17 cellular contexts compared by ENCODE assay signal in the genomic region with DNA sequence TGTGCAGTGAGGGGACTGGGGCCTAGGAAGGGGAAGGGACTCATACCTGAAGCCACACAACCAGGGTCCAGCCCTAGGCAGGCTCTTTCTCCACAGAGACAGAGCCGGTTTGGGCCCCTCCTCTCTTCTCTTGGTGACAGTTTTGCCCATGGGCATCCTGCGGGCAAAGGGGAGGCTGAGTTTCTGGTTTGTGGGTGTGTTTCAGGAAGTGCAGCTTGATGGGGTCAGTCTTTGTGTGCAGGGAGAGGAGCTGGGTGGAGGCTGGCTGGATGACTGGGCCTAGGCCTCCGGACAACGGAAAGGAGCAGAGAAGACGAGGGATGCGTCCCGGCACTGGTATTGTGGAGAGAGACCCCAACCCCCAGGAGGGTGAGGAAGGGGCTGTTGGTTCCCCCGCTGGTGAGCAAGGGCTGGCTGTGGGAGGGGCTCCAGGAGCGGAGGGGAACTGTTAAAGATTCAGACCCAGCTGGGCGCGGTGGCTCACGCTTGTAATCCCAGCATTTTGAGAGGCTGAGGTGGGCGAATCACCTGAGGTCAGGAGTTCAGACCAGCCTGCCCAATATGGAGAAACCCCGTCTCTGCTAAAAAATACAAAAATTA. TPM values are rescaled to one million over a fixed set of nuclear protein-coding genes. Genes with fewer than 3 reads are reported as not detected.
A peak's percentile ranks its signal among the peaks of the same experiment; 100 is the strongest.
DNase-seq lines count a peak whose midpoint lies in the region; ATAC-seq and TF ChIP-seq lines count a peak whose summit lies in the region.
"Had no signal": no experiment of that assay in that cellular context is flagged by ENCODE, and none has a peak within 500 bp of the region (broad histone marks: within the 10 kb centered on the region; RNA-seq: fewer than 3 reads in every experiment).

No MANE protein-coding gene starts in this region.

- H3K9me3 Mint-ChIP-seq in dendritic cell treated with granulocyte-macrophage colony-stimulating factor and Interleukin-4, amounts not matched to agents 40 ng/mL and 50 ng/mL, for 4 days = peaks cover 9% of the 10 kb centered on the region
- H3K9me3 Mint-ChIP-seq in stimulated activated effector memory CD8-positive, alpha-beta T cell treated with anti-CD3 and anti-CD28 coated beads, Interleukin-12 subunit alpha, Interleukin-12 subunit beta, amount 100 ng/mL, for 72 hours = peaks cover 3% of the 10 kb centered on the region

- DNase-seq in left ventricle myocardium inferior (peak; percentile 11), left cardiac atrium (no peak), NB4 (ENCODE audit: low read depth) (peak; percentile 82), transverse colon (no peak), AG08395 (ENCODE audit: low spot score) (no peak)
- DNase-seq in stimulated activated effector memory CD8-positive, alpha-beta T cell treated with anti-CD3 and anti-CD28 coated beads, Interleukin-12 subunit alpha, Interleukin-12 subunit beta, amount 100 ng/mL, for 72 hours (ENCODE audit: low spot score in 2 of 2) = no peak
- no peak for DNase-seq in activated effector memory CD4-positive, alpha-beta T cell treated with anti-CD3 and anti-CD28 coated beads, Interleukin-2, amount 50 U/mL, for 16 hours
- DNase-seq: activated gamma-delta T cell treated with Interleukin-2 at 50 U/mL for 16 hours, DMS 273 treated with DMSO at 0.1 percent for 48 hours, esophagus squamous epithelium, islet precursor cell had no signal

- H3K27ac ChIP-seq in left ventricle myocardium inferior (replicated peaks) (no peak overlapping the region), transverse colon (no peak overlapping the region)
- H3K27ac ChIP-seq: dorsolateral prefrontal cortex, neutrophil had no signal

- TF ChIP-seq POLR2A in NB4 (IDR thresholded peaks at IDR 0.05; ENCODE audit: extremely low read depth, insufficient read length) (no peak), transverse colon (IDR thresholded peaks at IDR 0.05) (no peak)

- WGBS in transverse colon (ENCODE audit: low coverage in 1 of 2), 2 donors = 85 to 95% methylated on average over 4 to 14 of the region's 14 CpGs

- no peak for TF ChIP-seq EP300 in transverse colon (IDR thresholded peaks at IDR 0.05; ENCODE audit: low read depth)

- ATAC-seq in left cardiac atrium = no peak
- no peak for ATAC-seq in stimulated activated effector memory CD8-positive, alpha-beta T cell treated with anti-CD3 and anti-CD28 coated beads, Interleukin-12 subunit alpha, Interleukin-12 subunit beta, amount 100 ng/mL, for 72 hours

- intact Hi-C loops in left ventricle myocardium inferior (cut with micrococcal nuclease) = loop anchor here (10.0 kb wide), 1 partner anchor 114 kb away; no protein-coding TSS in a partner anchor
- intact Hi-C loops in left cardiac atrium (cut with DNase I) = no loop called here
- intact Hi-C loops in dendritic cell treated with granulocyte-macrophage colony-stimulating factor and Interleukin-4, amounts not matched to agents 40 ng/mL and 50 ng/mL, for 4 days (cut with micrococcal nuclease) = loop anchor here (5.0 kb wide), 1 partner anchor 122 kb away; no protein-coding TSS in a partner anchor
- intact Hi-C loops in transverse colon (cut with DNase I; ENCODE audit: low total_unique reads) = no loop called here

- H3K36me3 Mint-ChIP-seq in dendritic cell treated with granulocyte-macrophage colony-stimulating factor and Interleukin-4, amounts not matched to agents 40 ng/mL and 50 ng/mL, for 4 days (ENCODE audit: low read depth) = no peaks in the 10 kb centered on the region
- H3K36me3 Mint-ChIP-seq in stimulated activated effector memory CD8-positive, alpha-beta T cell treated with anti-CD3 and anti-CD28 coated beads, Interleukin-12 subunit alpha, Interleukin-12 subunit beta, amount 100 ng/mL, for 72 hours = no peaks in the 10 kb centered on the region
- H3K36me3 Mint-ChIP-seq: activated CD8-positive, alpha-beta memory T cell treated with anti-CD3 and anti-CD28 coated beads, Interleukin-2, amount 10 ng/mL, durations not matched to agents 7 days and 5 days; brain had no signal

- peak overlapping the region; percentile 58 for H3K27ac Mint-ChIP-seq in dendritic cell treated with granulocyte-macrophage colony-stimulating factor and Interleukin-4, amounts not matched to agents 40 ng/mL and 50 ng/mL, for 4 days
- peak overlapping the region; percentile 65 for H3K27ac Mint-ChIP-seq in stimulated activated effector memory CD8-positive, alpha-beta T cell treated with anti-CD3 and anti-CD28 coated beads, Interleukin-12 subunit alpha, Interleukin-12 subunit beta, amount 100 ng/mL, for 72 hours
- H3K27ac Mint-ChIP-seq: activated CD8-positive, alpha-beta memory T cell treated with anti-CD3 and anti-CD28 coated beads, Interleukin-2, amount 10 ng/mL, durations not matched to agents 7 days and 5 days had no signal

- H3K4me3 Mint-ChIP-seq in dendritic cell treated with granulocyte-macrophage colony-stimulating factor and Interleukin-4, amounts not matched to agents 40 ng/mL and 50 ng/mL, for 4 days = peak overlapping the region; percentile 53
- H3K4me3 Mint-ChIP-seq in stimulated activated effector memory CD8-positive, alpha-beta T cell treated with anti-CD3 and anti-CD28 coated beads, Interleukin-12 subunit alpha, Interleukin-12 subunit beta, amount 100 ng/mL, for 72 hours = no peak overlapping the region
- H3K4me3 Mint-ChIP-seq: activated CD8-positive, alpha-beta memory T cell treated with anti-CD3 and anti-CD28 coated beads, Interleukin-2, amount 10 ng/mL, durations not matched to agents 7 days and 5 days had no signal

- H3K9me3 ChIP-seq in left ventricle myocardium inferior (replicated peaks) = no peaks in the 10 kb centered on the region
- H3K9me3 ChIP-seq in transverse colon = no peaks in the 10 kb centered on the region
- H3K9me3 ChIP-seq: esophagus squamous epithelium, neutrophil had no signal

- no peak overlapping the region for H3K4me3 ChIP-seq in left ventricle myocardium inferior
- peak overlapping the region; percentile 57 for H3K4me3 ChIP-seq in NB4 (ENCODE audit: low read depth, low read length)
- H3K4me3 ChIP-seq in transverse colon = no peak overlapping the region
- H3K4me3 ChIP-seq: esophagus squamous epithelium, MG63 had no signal

- peaks cover 38% of the 10 kb centered on the region for H3K4me1 Mint-ChIP-seq in dendritic cell treated with granulocyte-macrophage colony-stimulating factor and Interleukin-4, amounts not matched to agents 40 ng/mL and 50 ng/mL, for 4 days (ENCODE audit: low read depth)
- H3K4me1 Mint-ChIP-seq in stimulated activated effector memory CD8-positive, alpha-beta T cell treated with anti-CD3 and anti-CD28 coated beads, Interleukin-12 subunit alpha, Interleukin-12 subunit beta, amount 100 ng/mL, for 72 hours = peaks cover 20% of the 10 kb centered on the region

- H3K36me3 ChIP-seq in left ventricle myocardium inferior (no peaks in the 10 kb centered on the region), transverse colon (no peaks in the 10 kb centered on the region)
- H3K36me3 ChIP-seq: esophagus squamous epithelium, MG63, neutrophil had no signal

- peaks cover 35% of the 10 kb centered on the region for H3K4me1 ChIP-seq in left ventricle myocardium inferior
- H3K4me1 ChIP-seq in transverse colon = peaks cover 11 to 13% (median 12%) of the 10 kb centered on the region in 4 donors

- TF ChIP-seq CTCF in left ventricle myocardium inferior (IDR thresholded peaks at IDR 0.05; ENCODE audit: borderline replicate concordance) (no peak), NB4 (IDR thresholded peaks at IDR 0.05; ENCODE audit: low read depth, low read length) (no peak), transverse colon (IDR thresholded peaks at IDR 0.05) (no peak)

- H3K27me3 ChIP-seq in left ventricle myocardium inferior (ENCODE audit: low read depth) (no peaks in the 10 kb centered on the region), transverse colon (no peaks in the 10 kb centered on the region)
- H3K27me3 ChIP-seq: dorsolateral prefrontal cortex, esophagus squamous epithelium, MG63, neutrophil had no signal

- in situ Hi-C loops in transverse colon (cut with MboI; ENCODE audit: low pct_ligation_motif_present in 1 of 4, low pct_unique_long_range_greater_than_20kb in 1 of 4, low sequenced_read_pairs in 3 of 4) = loop anchor here in 3 of 4 donors (25.0 kb wide), 3 partner anchors 152 to 202 kb away; partner anchors contain the start of genes CERK (in 1 of the 3) and TBC1D22A (in 1 of the 3)

- peaks cover 4% of the 10 kb centered on the region for H3K27me3 Mint-ChIP-seq in dendritic cell treated with granulocyte-macrophage colony-stimulating factor and Interleukin-4, amounts not matched to agents 40 ng/mL and 50 ng/mL, for 4 days
- H3K27me3 Mint-ChIP-seq: activated CD8-positive, alpha-beta memory T cell treated with anti-CD3 and anti-CD28 coated beads, Interleukin-2, amount 10 ng/mL, durations not matched to agents 7 days and 5 days had no signal

RNA-seq across cellular contexts. Expression of gene CELSR1, which starts 23.4 kb away (rescaled TPM):
- total RNA-seq in left ventricle myocardium inferior (8.9 TPM), left cardiac atrium (1 to 10 TPM; 6.5 to 8.1 TPM), transverse colon (1 to 10 TPM in 2 of 4 donors, under 1 TPM in 2; 0.96 to 2.5 (median 1.4) TPM)

RNA-seq across cellular contexts. Expression of gene GRAMD4, which starts 59.4 kb away (rescaled TPM):
- total RNA-seq in left ventricle myocardium inferior (77.6 TPM), left cardiac atrium (10 to 100 TPM; 58.5 to 95.4 TPM), transverse colon (100 to 1,000 TPM; 146 to 981 (median 258) TPM)

Comparison
In these comparisons a context has a peak if more than half of its experiments do, and no peak if none do; other contexts are left out.
1. DNase-seq: peak in left ventricle myocardium inferior (single experiment) and NB4 (single experiment); none in left cardiac atrium (single experiment), stimulated activated effector memory CD8-positive, alpha-beta T cell treated with anti-CD3 and anti-CD28 coated beads, Interleukin-12 subunit alpha, Interleukin-12 subunit beta, amount 100 ng/mL, for 72 hours (0 of 2), transverse colon (single experiment), AG08395 (single experiment) and activated effector memory CD4-positive, alpha-beta T cell treated with anti-CD3 and anti-CD28 coated beads, Interleukin-2, amount 50 U/mL, for 16 hours (single experiment).
2. intact Hi-C loops: an anchor here in left ventricle myocardium inferior (10.0 kb wide) and dendritic cell treated with granulocyte-macrophage colony-stimulating factor and Interleukin-4, amounts not matched to agents 40 ng/mL and 50 ng/mL, for 4 days (5.0 kb wide); none called in left cardiac atrium and transverse colon.